ENCODE assay signal across 19 cellular contexts in genomic region chr14:61443481-61443880, GRCh38.
DNase-seq lines count a peak whose midpoint lies in the region; ATAC-seq and TF ChIP-seq lines count a peak whose summit lies in the region.
"Had no signal": no experiment of that assay in that cellular context is flagged by ENCODE, and none has a peak within 500 bp of the region (broad histone marks: within the 10 kb centered on the region; RNA-seq: fewer than 3 reads in every experiment).

No MANE protein-coding gene starts in this region.

- H3K36me3 ChIP-seq in HEK293 (ENCODE audit: control insufficient read depth in 2 of 2, insufficient read depth in 1 of 2, low read length in 2 of 2) = no peaks in the 10 kb centered on the region
- H3K36me3 ChIP-seq: thoracic aorta had no signal

- POLR2A ChIA-PET in HEK293 (lab: Yijun Ruan, JAX) = no interaction called here

- peak overlapping the region; percentile 96 for H3K27ac Mint-ChIP-seq in activated naive CD4-positive, alpha-beta T cell treated with anti-CD3 and anti-CD28 coated beads for 36 hours
- H3K27ac Mint-ChIP-seq in activated T-helper 2 cell treated with anti-CD3 and anti-CD28 coated beads, Interferon-gamma antibody, Interleukin-2, Interleukin-4, amounts not matched to agents 10 μg/mL and 5 μg/mL and 100 μg/mL, durations not matched to agents 14 hours and 24 hours and 36 hours = peak overlapping the region; percentile 89
- peak overlapping the region; percentile 88 to 94 for H3K27ac Mint-ChIP-seq in natural killer cell treated with Interleukin-12 subunit alpha and Interleukin-12 subunit beta and Interleukin-15 and Interleukin-18, amount 100 ng/mL, for 72 hours
- H3K27ac Mint-ChIP-seq: HFFc6 had no signal

- no peaks in the 10 kb centered on the region for H3K27me3 Mint-ChIP-seq in activated naive CD4-positive, alpha-beta T cell treated with anti-CD3 and anti-CD28 coated beads for 36 hours (ENCODE audit: low read depth)
- no peaks in the 10 kb centered on the region for H3K27me3 Mint-ChIP-seq in activated T-helper 2 cell treated with anti-CD3 and anti-CD28 coated beads, Interferon-gamma antibody, Interleukin-2, Interleukin-4, amounts not matched to agents 10 μg/mL and 5 μg/mL and 100 μg/mL, durations not matched to agents 14 hours and 24 hours and 36 hours (ENCODE audit: low read depth)
- H3K27me3 Mint-ChIP-seq in natural killer cell treated with Interleukin-12 subunit alpha and Interleukin-12 subunit beta and Interleukin-15 and Interleukin-18, amount 100 ng/mL, for 72 hours = no peaks in the 10 kb centered on the region

- peak overlapping the region; percentile 2 for H3K4me3 Mint-ChIP-seq in activated naive CD4-positive, alpha-beta T cell treated with anti-CD3 and anti-CD28 coated beads for 36 hours
- H3K4me3 Mint-ChIP-seq in activated T-helper 2 cell treated with anti-CD3 and anti-CD28 coated beads, Interferon-gamma antibody, Interleukin-2, Interleukin-4, amounts not matched to agents 10 μg/mL and 5 μg/mL and 100 μg/mL, durations not matched to agents 14 hours and 24 hours and 36 hours (ENCODE audit: low read depth) = peak overlapping the region; percentile 51
- peak overlapping the region; percentile 58 for H3K4me3 Mint-ChIP-seq in natural killer cell treated with Interleukin-12 subunit alpha and Interleukin-12 subunit beta and Interleukin-15 and Interleukin-18, amount 100 ng/mL, for 72 hours
- H3K4me3 Mint-ChIP-seq: HFFc6 had no signal

- intact Hi-C loops in activated naive CD4-positive, alpha-beta T cell treated with anti-CD3 and anti-CD28 coated beads for 36 hours (cut with micrococcal nuclease) = no loop called here
- intact Hi-C loops in activated T-helper 2 cell treated with anti-CD3 and anti-CD28 coated beads, Interferon-gamma antibody, Interleukin-2, Interleukin-4, amounts not matched to agents 10 μg/mL and 5 μg/mL and 100 μg/mL, durations not matched to agents 14 hours and 24 hours and 36 hours (cut with micrococcal nuclease) = no loop called here

- CTCF ChIA-PET in activated naive CD4-positive, alpha-beta T cell treated with anti-CD3 and anti-CD28 coated beads for 36 hours (lab: Charles Lee) = interaction anchor here (1.2 to 1.8 kb wide), 2 partner anchors 9 to 23 kb away, joined by 3 to 7 read pairs; no protein-coding TSS in a partner anchor
- CTCF ChIA-PET in HEK293 (lab: Yijun Ruan, JAX) = interaction anchor here (0.5 kb wide), 1 partner anchor 15 kb away, joined by 3 read pairs; no protein-coding TSS in a partner anchor

- H3K4me1 ChIP-seq in HEK293 (ENCODE audit: control insufficient read depth, insufficient read depth, low read length) = peaks cover 17% of the 10 kb centered on the region

- H3K27ac ChIP-seq in HEK293 (ENCODE audit: extremely low read depth, low read depth, low read length) = no peak overlapping the region
- H3K27ac ChIP-seq: thoracic aorta had no signal

- H3K9me3 Mint-ChIP-seq in activated naive CD4-positive, alpha-beta T cell treated with anti-CD3 and anti-CD28 coated beads for 36 hours = no peaks in the 10 kb centered on the region
- no peaks in the 10 kb centered on the region for H3K9me3 Mint-ChIP-seq in activated T-helper 2 cell treated with anti-CD3 and anti-CD28 coated beads, Interferon-gamma antibody, Interleukin-2, Interleukin-4, amounts not matched to agents 10 μg/mL and 5 μg/mL and 100 μg/mL, durations not matched to agents 14 hours and 24 hours and 36 hours
- no peaks in the 10 kb centered on the region for H3K9me3 Mint-ChIP-seq in natural killer cell treated with Interleukin-12 subunit alpha and Interleukin-12 subunit beta and Interleukin-15 and Interleukin-18, amount 100 ng/mL, for 72 hours
- H3K9me3 Mint-ChIP-seq: HFFc6 had no signal

- ATAC-seq in natural killer cell treated with Interleukin-12 subunit alpha and Interleukin-12 subunit beta and Interleukin-15 and Interleukin-18, amount 100 ng/mL, for 72 hours = no peak
- ATAC-seq in HG03045 (IDR thresholded peaks at IDR 0.05; ENCODE audit: unreplicated experiment) (no peak), GM19395 (IDR thresholded peaks at IDR 0.05; ENCODE audit: unreplicated experiment) (no peak)

- no peaks in the 10 kb centered on the region for H3K9me3 ChIP-seq in HEK293 (ENCODE audit: control insufficient read depth, insufficient read depth, low read depth, low read length)
- H3K9me3 ChIP-seq: thoracic aorta had no signal

- H3K36me3 Mint-ChIP-seq in activated naive CD4-positive, alpha-beta T cell treated with anti-CD3 and anti-CD28 coated beads for 36 hours (ENCODE audit: low read depth) = peaks cover 24% of the 10 kb centered on the region
- H3K36me3 Mint-ChIP-seq in activated T-helper 2 cell treated with anti-CD3 and anti-CD28 coated beads, Interferon-gamma antibody, Interleukin-2, Interleukin-4, amounts not matched to agents 10 μg/mL and 5 μg/mL and 100 μg/mL, durations not matched to agents 14 hours and 24 hours and 36 hours (ENCODE audit: low read depth) = peaks cover 49% of the 10 kb centered on the region
- peaks cover 14% of the 10 kb centered on the region for H3K36me3 Mint-ChIP-seq in natural killer cell treated with Interleukin-12 subunit alpha and Interleukin-12 subunit beta and Interleukin-15 and Interleukin-18, amount 100 ng/mL, for 72 hours

- DNase-seq in activated naive CD4-positive, alpha-beta T cell treated with anti-CD3 and anti-CD28 coated beads for 36 hours = no peak
- DNase-seq in activated naive CD4-positive, alpha-beta T cell treated with anti-CD3 and anti-CD28 coated beads, Interleukin-2, amount 50 U/mL, for 16 hours = no peak
- no peak for DNase-seq in activated T-helper 2 cell treated with anti-CD3 and anti-CD28 coated beads, Interferon-gamma antibody, Interleukin-2, Interleukin-4, amounts not matched to agents 10 μg/mL and 5 μg/mL and 100 μg/mL, durations not matched to agents 14 hours and 24 hours and 36 hours (ENCODE audit: low spot score)
- DNase-seq in natural killer cell treated with Interleukin-12 subunit alpha and Interleukin-12 subunit beta and Interleukin-15 and Interleukin-18, amount 100 ng/mL, for 72 hours (ENCODE audit: low spot score) = no peak
- DNase-seq in anterior cingulate cortex (lab: John Stamatoyannopoulos, UW) = no peak
- DNase-seq: amygdala, HFFc6, Karpas-422, mammary epithelial cell, NCI-H2029 treated with DMSO at 0.1 percent for 48 hours, NCI-H226, NCI-H774, occipital lobe, Right ventricle myocardium superior had no signal

- TF ChIP-seq CTCF in HEK293 (tag by site-specific recombination; IDR thresholded peaks at IDR 0.05) = no peak

- peaks cover 93% of the 10 kb centered on the region for H3K4me1 Mint-ChIP-seq in activated naive CD4-positive, alpha-beta T cell treated with anti-CD3 and anti-CD28 coated beads for 36 hours (ENCODE audit: low read depth)
- peaks cover 89% of the 10 kb centered on the region for H3K4me1 Mint-ChIP-seq in activated T-helper 2 cell treated with anti-CD3 and anti-CD28 coated beads, Interferon-gamma antibody, Interleukin-2, Interleukin-4, amounts not matched to agents 10 μg/mL and 5 μg/mL and 100 μg/mL, durations not matched to agents 14 hours and 24 hours and 36 hours (ENCODE audit: low read depth)
- H3K4me1 Mint-ChIP-seq in natural killer cell treated with Interleukin-12 subunit alpha and Interleukin-12 subunit beta and Interleukin-15 and Interleukin-18, amount 100 ng/mL, for 72 hours (ENCODE audit: low read depth in 2 of 2) = peaks cover 76 to 92% of the 10 kb centered on the region in 2 donors

- H3K4me3 ChIP-seq in HEK293 (ENCODE audit: low read depth, low read length) = no peak overlapping the region
- H3K4me3 ChIP-seq: skin epidermis, thoracic aorta had no signal

TF ChIP-seq in HEK293, 187 proteins besides CTCF, POLR2A, EP300 and RAD21:
- TF ChIP-seq ZNF664 (tag by site-specific recombination; IDR thresholded peaks at IDR 0.05) (peak; percentile 25; the same call in 1 of the 2 replicates), PRDM6 (tag by site-specific recombination; IDR thresholded peaks at IDR 0.05) (peak; percentile 68), YY2 (tag by site-specific recombination; IDR thresholded peaks at IDR 0.05) (no peak), FEZF1 (tag by site-specific recombination; IDR thresholded peaks at IDR 0.05) (peak; percentile 47; the same call in 1 of the 2 replicates), SP7 (tag by site-specific recombination; IDR thresholded peaks at IDR 0.05) (peak; percentile 55; the same call in 1 of the 2 replicates), ZEB2 (tag by site-specific recombination; IDR thresholded peaks at IDR 0.05) (peak; percentile 76), ZNF112 (tag by site-specific recombination; IDR thresholded peaks at IDR 0.05) (no peak), OSR2 (tag by site-specific recombination; IDR thresholded peaks at IDR 0.05) (0 out of 2 replicates have a peak, but pooled peaks have one; percentile 31)

Comparison
In these comparisons a context has a peak if more than half of its experiments do, and no peak if none do; other contexts are left out.
1. H3K4me3 Mint-ChIP-seq: peak in every context shown above with its lines; median percentile 58 in natural killer cell treated with Interleukin-12 subunit alpha and Interleukin-12 subunit beta and Interleukin-15 and Interleukin-18, amount 100 ng/mL, for 72 hours; 51 in activated T-helper 2 cell treated with anti-CD3 and anti-CD28 coated beads, Interferon-gamma antibody, Interleukin-2, Interleukin-4, amounts not matched to agents 10 μg/mL and 5 μg/mL and 100 μg/mL, durations not matched to agents 14 hours and 24 hours and 36 hours; 2 in activated naive CD4-positive, alpha-beta T cell treated with anti-CD3 and anti-CD28 coated beads for 36 hours.